In the genomic region with DNA sequence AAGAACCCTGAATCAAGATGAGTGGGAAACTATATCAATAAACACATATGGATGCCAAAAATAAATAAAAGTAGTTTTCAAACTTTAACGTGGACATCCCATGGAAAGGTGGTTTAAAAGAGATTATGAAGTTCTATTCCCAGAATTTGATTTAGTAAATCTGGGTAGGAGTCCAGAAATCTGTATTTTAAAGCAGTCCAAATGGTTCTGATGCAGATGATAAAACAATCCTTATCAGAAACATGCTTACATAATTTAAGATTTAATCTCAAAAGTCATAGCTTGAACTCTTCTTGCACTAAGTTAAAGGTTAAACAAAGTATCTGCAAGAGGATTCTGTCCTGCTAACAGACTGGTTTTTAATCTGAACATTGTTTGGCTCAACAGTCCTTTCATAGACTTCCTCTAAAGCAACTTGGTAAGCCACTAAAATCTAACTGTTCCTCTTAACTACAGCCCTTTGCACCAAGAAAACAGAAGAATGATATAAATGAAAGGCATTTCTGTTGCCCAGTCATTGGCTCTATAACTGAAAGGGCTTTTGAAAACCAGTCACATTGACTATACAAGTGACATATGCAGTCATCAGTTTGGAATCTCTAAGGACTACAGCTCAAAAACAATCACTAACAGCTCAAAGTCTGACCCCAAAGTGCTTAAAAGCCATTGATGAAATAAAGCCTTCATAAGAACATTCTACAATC, we compare ENCODE assay signal across 9 cellular contexts. TPM values are rescaled to one million over a fixed set of nuclear protein-coding genes. Genes with fewer than 3 reads are reported as not detected.
DNase-seq lines count a peak whose midpoint lies in the region; ATAC-seq, FAIRE-seq and TF ChIP-seq lines count a peak whose summit lies in the region.
"Had no signal": no experiment of that assay in that cellular context is flagged by ENCODE, and none has a peak within 500 bp of the region (broad histone marks: within the 10 kb centered on the region; RNA-seq: fewer than 3 reads in every experiment).

No MANE protein-coding gene starts in this region.

- FAIRE-seq in G401.6 (lab: Jason Lieb, UNC): peak; percentile 93

- no peak overlapping the region for H3K4me3 ChIP-seq in RWPE2 (ENCODE audit: severe bottlenecking)

- H3K27me3 ChIP-seq in RWPE2 (ENCODE audit: insufficient read depth, poor library complexity, severe bottlenecking): no peaks in the 10 kb centered on the region

- H3K36me3 ChIP-seq in RWPE2 (ENCODE audit: low read depth): peaks cover 5% of the 10 kb centered on the region

- peak; percentile 40; the same call in 2 of the 3 replicates for ATAC-seq in RWPE2 (ENCODE audit: low read depth)
- ATAC-seq in GM21423 (IDR thresholded peaks at IDR 0.05; ENCODE audit: unreplicated experiment): no peak
- no peak for ATAC-seq in stimulated activated naive CD8-positive, alpha-beta T cell treated with anti-CD3 and anti-CD28 coated beads, Interleukin-15, Interleukin-2, amounts not matched to agents 100 U/mL and 50 U/mL, for 24 hours

- no peak for TF ChIP-seq CTCF in RWPE2 (IDR thresholded peaks at IDR 0.05; ENCODE audit: poor library complexity, severe bottlenecking)

- no peaks in the 10 kb centered on the region for H3K9me3 ChIP-seq in RWPE2 (ENCODE audit: severe bottlenecking)

- no peak for DNase-seq in RWPE2 (ENCODE audit: low spot score)
- DNase-seq in globus pallidus (ENCODE audit: low spot score): peak; percentile 85
- peak; percentile 47 for DNase-seq in pulmonary artery endothelial cell (ENCODE audit: low read depth, low spot score)
- DNase-seq in GDM1 (lab: John Stamatoyannopoulos, UW): no peak
- no peak for DNase-seq in NCI-H2227 (lab: John Stamatoyannopoulos, UW; ENCODE audit: unreplicated experiment)
- DNase-seq in stimulated activated naive CD8-positive, alpha-beta T cell treated with anti-CD3 and anti-CD28 coated beads, Interleukin-15, Interleukin-2, amounts not matched to agents 100 U/mL and 50 U/mL, for 24 hours: no peak
- DNase-seq: stimulated activated CD4-positive, alpha-beta T cell treated with anti-CD3 and anti-CD28 coated beads, Interleukin-2, amount 100 ng/mL, for 48 hours had no signal

- peaks cover 17% of the 10 kb centered on the region for H3K4me1 ChIP-seq in RWPE2 (ENCODE audit: insufficient read depth, poor library complexity, severe bottlenecking)

- H3K27ac ChIP-seq in RWPE2 (ENCODE audit: poor library complexity, severe bottlenecking): no peak overlapping the region

RNA-seq across cellular contexts. Expression of a gene that starts 23.4 kb away (rescaled TPM):
- 67.1 and 72.6 TPM in 2 replicates for total RNA-seq in pulmonary artery endothelial cell

Comparison
In these comparisons a context has a peak if more than half of its experiments do, and no peak if none do; other contexts are left out.
1. DNase-seq: peak in globus pallidus (single experiment) and pulmonary artery endothelial cell (single experiment); none in RWPE2 (single experiment), GDM1 (single experiment), NCI-H2227 (single experiment) and stimulated activated naive CD8-positive, alpha-beta T cell treated with anti-CD3 and anti-CD28 coated beads, Interleukin-15, Interleukin-2, amounts not matched to agents 100 U/mL and 50 U/mL, for 24 hours (single experiment).